15 cellular contexts compared by ENCODE assay signal in genomic region chr5:170638051-170638450, GRCh38.
"Had no signal": no experiment of that assay in that cellular context is flagged by ENCODE, and none has a peak within 500 bp of the region (broad histone marks: within the 10 kb centered on the region; RNA-seq: fewer than 3 reads in every experiment).

No MANE protein-coding gene starts in this region.

- H3K27ac Mint-ChIP-seq: activated CD4-positive, alpha-beta T cell treated with anti-CD3 and anti-CD28 coated beads, Interleukin-2, amount 10 ng/mL, durations not matched to agents 24 days and 14 days; activated naive CD4-positive, alpha-beta T cell treated with anti-CD3 and anti-CD28 coated beads for 36 hours; activated naive CD4-positive, alpha-beta T cell treated with anti-CD3 and anti-CD28 coated beads, Interleukin-2, amount 50 U/mL, for 72 hours; activated T-cell treated with anti-CD3 and anti-CD28 coated beads, Interleukin-2, amount 50 U/mL, for 72 hours; activated T-helper 17 cell treated with anti-CD3 and anti-CD28 coated beads, Interleukin-2, amount 50 U/mL, for 72 hours had no signal

- H3K27ac ChIP-seq: adrenal gland, body of pancreas, breast epithelium, PC-9, RWPE1, WERI-Rb-1 had no signal

- H3K4me3 ChIP-seq: adrenal gland, body of pancreas, breast epithelium, K562, PC-9 had no signal

- H3K36me3 Mint-ChIP-seq: activated naive CD4-positive, alpha-beta T cell treated with anti-CD3 and anti-CD28 coated beads, Interleukin-2, amount 50 U/mL, for 72 hours had no signal

- H3K27me3 ChIP-seq: body of pancreas had no signal

- H3K4me3 Mint-ChIP-seq: activated CD4-positive, alpha-beta T cell treated with anti-CD3 and anti-CD28 coated beads, Interleukin-2, amount 10 ng/mL, durations not matched to agents 24 days and 14 days; activated naive CD4-positive, alpha-beta T cell treated with anti-CD3 and anti-CD28 coated beads for 36 hours; activated T-cell treated with anti-CD3 and anti-CD28 coated beads, Interleukin-2, amount 50 U/mL, for 72 hours; activated T-helper 17 cell treated with anti-CD3 and anti-CD28 coated beads, Interleukin-2, amount 50 U/mL, for 72 hours had no signal

- DNase-seq: NCI-H1092 treated with DMSO at 0.1 percent for 48 hours, NCI-H2107, NCI-H510A had no signal

- H3K9me3 Mint-ChIP-seq: activated CD4-positive, alpha-beta T cell treated with anti-CD3 and anti-CD28 coated beads, Interleukin-2, amount 10 ng/mL, durations not matched to agents 24 days and 14 days; activated naive CD4-positive, alpha-beta T cell treated with anti-CD3 and anti-CD28 coated beads for 36 hours; activated naive CD4-positive, alpha-beta T cell treated with anti-CD3 and anti-CD28 coated beads, Interleukin-2, amount 50 U/mL, for 72 hours; activated T-cell treated with anti-CD3 and anti-CD28 coated beads, Interleukin-2, amount 50 U/mL, for 72 hours; activated T-helper 17 cell treated with anti-CD3 and anti-CD28 coated beads, Interleukin-2, amount 50 U/mL, for 72 hours had no signal

- H3K36me3 ChIP-seq: adrenal gland, breast epithelium, WERI-Rb-1 had no signal

- H3K9me3 ChIP-seq: adrenal gland, body of pancreas, breast epithelium had no signal
